ENCODE assay signal across 1 cellular context in the genomic region with DNA sequence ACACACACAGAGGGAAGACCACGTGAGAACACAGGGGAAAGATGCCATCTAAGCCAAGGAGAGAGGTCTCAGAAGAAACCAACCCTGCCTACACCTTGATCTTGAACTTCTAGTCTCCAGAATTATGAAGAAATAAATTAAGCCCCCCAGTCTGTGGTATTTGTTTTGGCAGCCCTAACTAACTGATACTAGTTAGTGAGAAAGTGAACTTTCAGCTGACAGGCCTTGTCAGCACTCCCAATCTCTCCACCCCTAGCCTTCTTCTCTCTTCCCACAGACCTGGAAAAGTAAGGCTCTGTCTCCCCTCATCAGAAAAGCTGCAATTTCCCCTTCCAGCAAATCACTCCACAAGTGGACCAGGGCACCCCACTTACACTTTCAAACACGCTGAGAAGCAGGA.
TF ChIP-seq lines count a peak whose summit lies in the region.

No MANE protein-coding gene starts in this region.

TF ChIP-seq in IMR-90, 13 proteins besides CTCF, POLR2A, EP300 and RAD21 (continued from another document):
- no peak for TF ChIP-seq ELK1 (IDR thresholded peaks at IDR 0.05; ENCODE audit: borderline replicate concordance, low read depth, low read length)
